27 cellular contexts compared by ENCODE assay signal in genomic region chr9:112553256-112553826, GRCh38.
"Had no signal": no experiment of that assay in that cellular context is flagged by ENCODE, and none has a peak within 500 bp of the region (broad histone marks: within the 10 kb centered on the region; RNA-seq: fewer than 3 reads in every experiment).

No MANE protein-coding gene starts in this region.

- H2AFZ ChIP-seq: hepatocyte, parathyroid adenoma had no signal

- ATAC-seq: foreskin keratinocyte; gastroesophageal sphincter; left lobe of liver; mucosa of descending colon; natural killer cell treated with Interleukin-12 subunit alpha and Interleukin-12 subunit beta and Interleukin-15 and Interleukin-18, amount 100 ng/mL, for 72 hours; psoas muscle; stimulated activated memory B cell treated with anti-CD40 and anti-IgM and Interleukin-4, amounts not matched to agents 10 μg/mL and 1 μg/mL and 100 μg/mL, for 72 hours had no signal

- H3K27me3 ChIP-seq: esophagus muscularis mucosa, foreskin keratinocyte, gastroesophageal sphincter, heart left ventricle, hepatocyte, neutrophil, sigmoid colon, spleen, suprapubic skin, thyroid gland, vagina had no signal

- H3K9ac ChIP-seq: parathyroid adenoma had no signal

- H3K79me2 ChIP-seq: parathyroid adenoma had no signal

- FAIRE-seq: endothelial cell of umbilical vein, kidney had no signal

- H3K4me3 ChIP-seq: coronary artery, esophagus muscularis mucosa, gastroesophageal sphincter, heart left ventricle, hepatocyte, mucosa of descending colon, psoas muscle, sigmoid colon, spleen, suprapubic skin, thyroid gland, vagina had no signal

- H3K27ac ChIP-seq: coronary artery, esophagus muscularis mucosa, foreskin keratinocyte, gastroesophageal sphincter, hepatocyte, neutrophil, parathyroid adenoma, psoas muscle, sigmoid colon, spleen, suprapubic skin, thyroid gland, vagina had no signal

- H3K4me1 ChIP-seq: gastroesophageal sphincter, parathyroid adenoma, thyroid gland had no signal

- H3K9me3 ChIP-seq: esophagus muscularis mucosa, gastroesophageal sphincter, heart left ventricle, mucosa of descending colon, neutrophil, psoas muscle, sigmoid colon, spleen, suprapubic skin, thyroid gland, vagina had no signal

- H3K4me2 ChIP-seq: hepatocyte had no signal

- DNase-seq: dermis blood vessel endothelial cell; effector memory CD4-positive, alpha-beta T cell; foreskin keratinocyte; heart left ventricle; kidney; mesenchymal stem cell; mucosa of descending colon; naive B cell; psoas muscle; right cardiac atrium; sigmoid colon; spleen; stimulated activated CD4-positive, alpha-beta T cell treated with anti-CD3 and anti-CD28 coated beads, Interleukin-4, amount 100 ng/mL, for 4 hours; thyroid gland; trophoblast cell had no signal

- H3K36me3 ChIP-seq: esophagus muscularis mucosa, gastroesophageal sphincter, heart left ventricle, neutrophil, sigmoid colon, spleen, suprapubic skin, thyroid gland, vagina had no signal
